13 cellular contexts compared by ENCODE assay signal in the genomic region with DNA sequence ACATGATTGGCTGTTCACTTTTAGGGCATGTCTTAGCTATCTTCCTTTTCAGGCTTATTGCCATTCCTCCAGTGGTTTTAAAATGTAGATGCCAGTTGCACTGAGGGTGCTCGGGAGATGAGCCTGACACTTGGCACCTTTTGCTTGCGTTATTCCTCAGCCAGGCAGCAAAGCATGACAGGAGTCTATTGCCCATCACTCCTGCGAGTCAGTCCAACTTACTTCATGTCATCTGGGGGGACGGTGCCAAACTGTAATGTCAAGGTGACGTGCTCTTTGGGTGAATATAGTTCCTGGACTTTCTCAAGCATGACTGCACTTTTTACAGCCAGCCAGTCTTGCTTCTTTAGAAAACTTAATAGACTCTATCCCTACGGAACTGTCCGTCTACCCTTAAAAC.
DNase-seq lines count a peak whose midpoint lies in the region; ATAC-seq and TF ChIP-seq lines count a peak whose summit lies in the region.
"Had no signal": no experiment of that assay in that cellular context is flagged by ENCODE, and none has a peak within 500 bp of the region (broad histone marks: within the 10 kb centered on the region; RNA-seq: fewer than 3 reads in every experiment).

No MANE protein-coding gene starts in this region.

- peak overlapping the region; percentile 64; the same call in 1 of the 2 replicates for H3K18ac ChIP-seq in IMR-90 (ENCODE audit: low read depth, low read length)

- no peak overlapping the region for H3K9ac ChIP-seq in IMR-90 (ENCODE audit: low read depth, low read length)

- dilution Hi-C loops in IMR-90 (cut with HindIII; ENCODE audit: low sequenced_read_pairs, unreplicated experiment) = no loop called here

- peaks cover 0 to 19% of the 10 kb centered on the region in 2 donors for H3K4me1 ChIP-seq in right atrium auricular region
- peaks cover 14% of the 10 kb centered on the region for H3K4me1 ChIP-seq in IMR-90 (ENCODE audit: control insufficient read depth, insufficient read depth, low read length)
- peaks cover 30% of the 10 kb centered on the region for H3K4me1 ChIP-seq in psoas muscle
- peaks cover 9 to 46% (median 39%) of the 10 kb centered on the region in 4 donors for H3K4me1 ChIP-seq in transverse colon

- H3K9me3 ChIP-seq in right atrium auricular region (no peaks in the 10 kb centered on the region), IMR-90 (ENCODE audit: control insufficient read depth, insufficient read depth, low read length) (no peaks in the 10 kb centered on the region), psoas muscle (no peaks in the 10 kb centered on the region), transverse colon (no peaks in the 10 kb centered on the region)
- H3K9me3 ChIP-seq: Caco-2 had no signal

- H2AK9ac ChIP-seq in IMR-90 (replicated peaks; ENCODE audit: low read depth, low read length, poor library complexity) = no peak overlapping the region

- no peak overlapping the region for H3K4me2 ChIP-seq in IMR-90 (ENCODE audit: low read depth, low read length)
- H3K4me2 ChIP-seq: GM23338 had no signal

- no peak overlapping the region for H3K23ac ChIP-seq in IMR-90 (ENCODE audit: low read depth, low read length)

- H2AK5ac ChIP-seq in IMR-90 (ENCODE audit: low read depth, low read length) = peak overlapping the region; percentile 84; the same call in 1 of the 2 replicates

- H3K56ac ChIP-seq in IMR-90 (ENCODE audit: extremely low read depth, insufficient read depth, low read length) = no peak overlapping the region

- H4K20me1 ChIP-seq in IMR-90 (ENCODE audit: insufficient read depth, low read length) = peaks cover 25% of the 10 kb centered on the region

- H2BK5ac ChIP-seq in IMR-90 (ENCODE audit: low read depth, low read length, poor library complexity, severe bottlenecking) = no peak overlapping the region

- no peak for TF ChIP-seq RAD21 in IMR-90 (IDR thresholded peaks at IDR 0.05; ENCODE audit: low read length)

- DNase-seq in Right ventricle myocardium superior (no peak), right atrium auricular region (ENCODE audit: low spot score) (no peak), IMR-90 (no peak), glomerular visceral epithelial cell (ENCODE audit: extremely low spot score) (peak; percentile 29), psoas muscle (no peak), GDM1 (lab: John Stamatoyannopoulos, UW) (no peak), transverse colon (no peak)
- DNase-seq: Caco-2; CD8-positive, alpha-beta memory T cell; H7 had no signal

- ATAC-seq in Right ventricle myocardium superior (ENCODE audit: poor library complexity) = peak; percentile 11
- ATAC-seq in IMR-90 (ENCODE audit: low read depth) = no peak
- ATAC-seq in psoas muscle = peak; percentile 48 to 77 (median 62)
- ATAC-seq in HG03354 (IDR thresholded peaks at IDR 0.05; ENCODE audit: poor library complexity, severe bottlenecking, unreplicated experiment) = no peak
- ATAC-seq: GM23338 had no signal

- H4K5ac ChIP-seq in IMR-90 (ENCODE audit: low read depth, low read length) = no peak overlapping the region; the same call in 1 of the 2 replicates

- no TSS peak for BruUV-seq in IMR-90 (replicated peaks; lab: Mats Ljungman, UMichigan)

- no peak overlapping the region for H2BK15ac ChIP-seq in IMR-90 (ENCODE audit: low read depth, low read length)

- intact Hi-C loops in Right ventricle myocardium superior (cut with DNase I) (no loop called here), IMR-90 (cut with micrococcal nuclease) (no loop called here), psoas muscle (cut with DNase I) (loop anchor here in 1 of 2 donors (2.0 to 5.0 kb wide), 2 partner anchors 32 to 46 kb away; no protein-coding TSS in a partner anchor), transverse colon (cut with DNase I; ENCODE audit: low total_unique reads) (no loop called here)

- no peak overlapping the region for H2AFZ ChIP-seq in IMR-90 (replicated peaks; ENCODE audit: low read length, poor library complexity)
- H2AFZ ChIP-seq: GM23338 had no signal

- TF ChIP-seq POLR2A in IMR-90 (IDR thresholded peaks at IDR 0.05; ENCODE audit: low read depth, low read length) (no peak), transverse colon (IDR thresholded peaks at IDR 0.05) (no peak)

- no peak for TF ChIP-seq EP300 in transverse colon (IDR thresholded peaks at IDR 0.05; ENCODE audit: low read depth)

- H3K4me3 ChIP-seq in right atrium auricular region (no peak overlapping the region), IMR-90 (ENCODE audit: insufficient read depth, low read depth, low read length) (no peak overlapping the region), psoas muscle (no peak overlapping the region), transverse colon (no peak overlapping the region)
- H3K4me3 ChIP-seq: GM23338 had no signal

- TF ChIP-seq CTCF in right atrium auricular region (IDR thresholded peaks at IDR 0.05) = no peak
- no peak for TF ChIP-seq CTCF in IMR-90 (conservative IDR thresholded peaks at IDR 0.05; ENCODE audit: low read depth, low read length)
- TF ChIP-seq CTCF in psoas muscle (IDR thresholded peaks at IDR 0.05) = no peak
- TF ChIP-seq CTCF in transverse colon (IDR thresholded peaks at IDR 0.05) = no peak

- peaks cover 0 to 6% of the 10 kb centered on the region in 2 experiments; a peak in 1 of 4 replicates for H3K79me1 ChIP-seq in IMR-90 (ENCODE audit: low read depth in 1 of 2, low read length in 2 of 2)

- POLR2A ChIA-PET in IMR-90 (lab: Charles Lee; ENCODE audit: unreplicated experiment) = interaction anchor here (0.5 kb wide), 1 partner anchor 518 kb away, joined by 3 read pairs; no protein-coding TSS in a partner anchor

- in situ Hi-C loops in IMR-90 (cut with MboI; ENCODE audit: low sequenced_read_pairs) = no loop called here
- in situ Hi-C loops in transverse colon (cut with MboI; ENCODE audit: low pct_ligation_motif_present in 1 of 4, low pct_unique_long_range_greater_than_20kb in 1 of 4, low sequenced_read_pairs in 3 of 4) = no loop called here

- 95 to 100% methylated on average over 2 to 4 of the region's 7 CpGs for WGBS in IMR-90 (ENCODE audit: extremely low coverage in 2 of 2, insufficient read length in 1 of 2), 2 experiments
- WGBS in psoas muscle, 3 donors = 37 to 55% (median 44%) methylated on average over 7 of the region's 7 CpGs
- 83% methylated on average over 4 to 7 of the region's 7 CpGs for WGBS in transverse colon (ENCODE audit: low coverage in 1 of 2), 2 donors

- no peaks in the 10 kb centered on the region for H3K36me3 ChIP-seq in right atrium auricular region
- no peaks in the 10 kb centered on the region for H3K36me3 ChIP-seq in IMR-90 (ENCODE audit: control insufficient read depth, insufficient read depth, low read length)
- no peaks in the 10 kb centered on the region for H3K36me3 ChIP-seq in psoas muscle (ENCODE audit: insufficient read depth in 1 of 2, low read depth in 1 of 2)
- H3K36me3 ChIP-seq in transverse colon = no peaks in the 10 kb centered on the region

- H2BK20ac ChIP-seq in IMR-90 (ENCODE audit: low read depth, low read length) = no peak overlapping the region

- CTCF ChIA-PET in IMR-90 (lab: Yijun Ruan, JAX) = interaction anchor here (0.6 kb wide), 1 partner anchor 18 kb away, joined by 3 read pairs; no protein-coding TSS in a partner anchor

- H4K91ac ChIP-seq in IMR-90 (ENCODE audit: insufficient read depth, low read depth, low read length) = no peak overlapping the region

- no peak overlapping the region for H4K8ac ChIP-seq in IMR-90 (ENCODE audit: low read depth in 2 of 2, low read length in 2 of 2)

- H3K9me1 ChIP-seq in IMR-90 (ENCODE audit: insufficient read depth, low read length) = peaks cover 14% of the 10 kb centered on the region; the same call in 1 of the 2 replicates

- H3K27me3 ChIP-seq in right atrium auricular region (no peaks in the 10 kb centered on the region), IMR-90 (ENCODE audit: control insufficient read depth, insufficient read depth, low read length) (peaks cover 23% of the 10 kb centered on the region), psoas muscle (ENCODE audit: insufficient read depth in 3 of 3, low read length in 2 of 3) (no peaks in the 10 kb centered on the region), transverse colon (no peaks in the 10 kb centered on the region)

- no peak overlapping the region for H3K4ac ChIP-seq in IMR-90 (ENCODE audit: low read depth, low read length)

- H2BK120ac ChIP-seq in IMR-90 (ENCODE audit: low read depth, low read length) = peak overlapping the region; percentile 0; the same call in 1 of the 2 replicates

- no peak overlapping the region for H3K14ac ChIP-seq in IMR-90 (replicated peaks; ENCODE audit: low read depth, low read length)

- H3K27ac ChIP-seq in right atrium auricular region (no peak overlapping the region), IMR-90 (ENCODE audit: insufficient read depth, low read length) (no peak overlapping the region), psoas muscle (no peak overlapping the region), transverse colon (peak overlapping the region in 2 of 4 donors; percentile 41 to 70)
- H3K27ac ChIP-seq: 22Rv1 had no signal

TF ChIP-seq in IMR-90, 13 proteins besides CTCF, POLR2A, EP300 and RAD21 (continues in another document):
- TF ChIP-seq CEBPB (IDR thresholded peaks at IDR 0.05; ENCODE audit: low read depth, low read length) (no peak), BHLHE40 (IDR thresholded peaks at IDR 0.05; ENCODE audit: low read depth, low read length) (no peak), NFE2L2 (IDR thresholded peaks at IDR 0.05; ENCODE audit: low read depth, low read length) (no peak), MAZ (IDR thresholded peaks at IDR 0.05; ENCODE audit: borderline replicate concordance, low read depth, low read length) (no peak), USF2 (IDR thresholded peaks at IDR 0.05; ENCODE audit: low read depth, low read length) (no peak), SMC3 (IDR thresholded peaks at IDR 0.05; ENCODE audit: low read depth, low read length) (no peak), FOS (IDR thresholded peaks at IDR 0.05; ENCODE audit: low read depth, low read length) (no peak), CHD1 (IDR thresholded peaks at IDR 0.05; ENCODE audit: low read depth, low read length) (no peak), RFX5 (IDR thresholded peaks at IDR 0.05; ENCODE audit: low read depth, low read length) (no peak), RCOR1 (IDR thresholded peaks at IDR 0.05; ENCODE audit: insufficient replicate concordance, low read length) (no peak), MXI1 (IDR thresholded peaks at IDR 0.05; ENCODE audit: borderline replicate concordance, low read depth, low read length) (no peak), MAFK (IDR thresholded peaks at IDR 0.05; ENCODE audit: low read depth, low read length) (no peak)

Comparison
In these comparisons a context has a peak if more than half of its experiments do, and no peak if none do; other contexts are left out.
1. ATAC-seq: peak in Right ventricle myocardium superior (single experiment) and psoas muscle (4 of 4); none in IMR-90 (single experiment) and HG03354 (single experiment).